ENCODE assay signal across 15 cellular contexts in genomic region chr2:222364280-222364895, GRCh38. TPM values are rescaled to one million over a fixed set of nuclear protein-coding genes. Genes with fewer than 3 reads are reported as not detected.
A peak's percentile ranks its signal among the peaks of the same experiment; 100 is the strongest.
DNase-seq lines count a peak whose midpoint lies in the region; ATAC-seq and TF ChIP-seq lines count a peak whose summit lies in the region.
"Had no signal": no experiment of that assay in that cellular context is flagged by ENCODE, and none has a peak within 500 bp of the region (broad histone marks: within the 10 kb centered on the region; RNA-seq: fewer than 3 reads in every experiment).

No MANE protein-coding gene starts in this region.

- DNase-seq in CD1c-positive myeloid dendritic cell (ENCODE audit: extremely low spot score) (peak; percentile 41), KBM-7 (peak; percentile 33), SW480 (ENCODE audit: low spot score) (peak; percentile 1), fibroblast of the aortic adventitia (ENCODE audit: low read depth) (peak; percentile 62), DMS114 treated with DMSO at 0.1 percent for 48 hours (lab: John Stamatoyannopoulos, UW; ENCODE audit: unreplicated experiment) (no peak)
- DNase-seq in activated naive CD4-positive, alpha-beta T cell (lab: John Stamatoyannopoulos, UW) = no peak
- DNase-seq: activated naive CD4-positive, alpha-beta T cell treated with anti-CD3 and anti-CD28 coated beads, Interleukin-2, amount 50 U/mL, for 16 hours; BE2C; kidney glomerular epithelial cell; nephron progenitor cell; small intestine; substantia nigra had no signal

- no peak overlapping the region for H3K4me3 ChIP-seq in fibroblast of the aortic adventitia (ENCODE audit: low read depth, low read length)

- no peak for TF ChIP-seq CTCF in fibroblast of the aortic adventitia (IDR thresholded peaks at IDR 0.05; ENCODE audit: insufficient read depth, low read length)

- in situ Hi-C loops in KBM-7 (cut with MboI; ENCODE audit: low pct_unique_long_range_greater_than_20kb, low sequenced_read_pairs) = no loop called here

- ATAC-seq in GM18909 (IDR thresholded peaks at IDR 0.05; ENCODE audit: poor library complexity, unreplicated experiment) (no peak), GM19397 (IDR thresholded peaks at IDR 0.05; ENCODE audit: unreplicated experiment) (no peak)

RNA-seq across cellular contexts. Expression of gene SGPP2, which starts 60.0 kb away (rescaled TPM):
- total RNA-seq in fibroblast of the aortic adventitia (ENCODE audit: low replicate concordance) = not detected in 2 replicates
- total RNA-seq: OCI-LY7 had no signal

Comparison
In these comparisons a context has a peak if more than half of its experiments do, and no peak if none do; other contexts are left out.
1. DNase-seq: peak in CD1c-positive myeloid dendritic cell (single experiment), KBM-7 (single experiment), SW480 (single experiment) and fibroblast of the aortic adventitia (single experiment); none in DMS114 treated with DMSO at 0.1 percent for 48 hours (single experiment) and activated naive CD4-positive, alpha-beta T cell (0 of 4).